Comparison of ENCODE assay signal across 4 cellular contexts in genomic region chr7:139025861-139026260, GRCh38. TPM values are rescaled to one million over a fixed set of nuclear protein-coding genes. Genes with fewer than 3 reads are reported as not detected.
"Had no signal": no experiment of that assay in that cellular context is flagged by ENCODE, and none has a peak within 500 bp of the region (broad histone marks: within the 10 kb centered on the region; RNA-seq: fewer than 3 reads in every experiment).

No MANE protein-coding gene starts in this region.

RNA-seq across cellular contexts. Expression of gene ZC3HAV1L, which starts 10.0 kb away (rescaled TPM):
- total RNA-seq: osteocyte had no signal
- polyA plus RNA-seq: neural cell had no signal

RNA-seq across cellular contexts. Expression of gene KIAA1549, which starts 44.7 kb away (rescaled TPM):
- polyA plus RNA-seq: naive thymus-derived CD4-positive, alpha-beta T cell; naive thymus-derived CD8-positive, alpha-beta T cell had no signal
